Comparison of ENCODE assay signal across 24 cellular contexts in genomic region chr11:42572231-42572610, GRCh38.
"Had no signal": no experiment of that assay in that cellular context is flagged by ENCODE, and none has a peak within 500 bp of the region (broad histone marks: within the 10 kb centered on the region; RNA-seq: fewer than 3 reads in every experiment).

No MANE protein-coding gene starts in this region.

- H3K4me3 Mint-ChIP-seq: dendritic cell treated with granulocyte-macrophage colony-stimulating factor and Interleukin-4, amounts not matched to agents 40 ng/mL and 50 ng/mL, for 4 days; effector memory CD8-positive, alpha-beta T cell; endodermal cell; immature natural killer cell; mesothelial cell of epicardium; naive B cell had no signal

- H3K4me1 Mint-ChIP-seq: endodermal cell, immature natural killer cell, naive B cell had no signal

- H3K27me3 Mint-ChIP-seq: dendritic cell treated with granulocyte-macrophage colony-stimulating factor and Interleukin-4, amounts not matched to agents 40 ng/mL and 50 ng/mL, for 4 days; effector memory CD8-positive, alpha-beta T cell; naive B cell had no signal

- FAIRE-seq: endometrium, keratinocyte had no signal

- DNase-seq: colonic mucosa; cortex of kidney; effector CD8-positive, alpha-beta T cell; effector memory CD8-positive, alpha-beta T cell; endodermal cell; erythroblast; esophagus squamous epithelium; foreskin fibroblast; foreskin melanocyte; gastrocnemius medialis; heart left ventricle; hypothalamus; immature natural killer cell; left cardiac atrium; left lung; left ventricle myocardium superior; lower lobe of right lung; mesenchymal stem cell; mucosa of descending colon; naive B cell had no signal

- H3K36me3 Mint-ChIP-seq: immature natural killer cell, mesothelial cell of epicardium, naive B cell had no signal

- H3K27ac Mint-ChIP-seq: dendritic cell treated with granulocyte-macrophage colony-stimulating factor and Interleukin-4, amounts not matched to agents 40 ng/mL and 50 ng/mL, for 4 days; effector memory CD8-positive, alpha-beta T cell; endodermal cell; immature natural killer cell; mesothelial cell of epicardium; naive B cell had no signal
